8 cellular contexts compared by ENCODE assay signal in genomic region chr19:43618921-43619261, GRCh38. TPM values are rescaled to one million over a fixed set of nuclear protein-coding genes. Genes with fewer than 3 reads are reported as not detected.
DNase-seq lines count a peak whose midpoint lies in the region; ATAC-seq, FAIRE-seq and TF ChIP-seq lines count a peak whose summit lies in the region.

No MANE protein-coding gene starts in this region.

- under 1% methylated on average over 14 of the region's 14 CpGs for WGBS in K562 (ENCODE audit: insufficient coverage, low coverage, missing lambda C conversion rate)

- ATAC-seq in GM19455 (IDR thresholded peaks at IDR 0.05; ENCODE audit: unreplicated experiment) (peak; percentile 41), K562 (peak; percentile 62)

- DNase-seq in COR-L47 (lab: John Stamatoyannopoulos, UW) = peak; percentile 78
- DNase-seq in HTR-8/SVneo (ENCODE audit: insufficient read length, low spot score) = peak; percentile 60
- DNase-seq in RKO (ENCODE audit: low spot score) = peak; percentile 43
- peak in 2 of 4 experiments; percentile 61 to 77 for DNase-seq in K562 (ENCODE audit: extremely low read depth in 1 of 4, low spot score in 3 of 4)
- no peak for DNase-seq in keratinocyte (ENCODE audit: low read depth, low spot score)
- peak; percentile 48 for DNase-seq in stimulated activated CD4-positive, alpha-beta T cell treated with anti-CD3 and anti-CD28 coated beads, Interleukin-4, amount 100 ng/mL, for 1 hour
- DNase-seq in retina = no peak

- H3K79me2 ChIP-seq in K562 (ENCODE audit: control insufficient read depth, insufficient read depth, low read length) (peaks cover 49% of the 10 kb centered on the region), keratinocyte (ENCODE audit: control insufficient read depth, insufficient read depth, low read length) (peaks cover 15% of the 10 kb centered on the region)

- TSS peak; percentile 85 for BruUV-seq in K562 (replicated peaks; lab: Mats Ljungman, UMichigan)

- TF ChIP-seq RAD21 in K562 (CRISPR knock-in tag; conservative IDR thresholded peaks at IDR 0.05 in 1 of 2, IDR thresholded peaks at IDR 0.05 in 1 of 2) = no peak

- H3K36me3 ChIP-seq in K562 (ENCODE audit: control insufficient read depth, insufficient read depth, low read length) (peaks cover 6% of the 10 kb centered on the region; the same call in 2 of the 3 replicates), keratinocyte (ENCODE audit: control insufficient read depth in 2 of 2, extremely low read depth in 1 of 2, insufficient read depth in 2 of 2, low read length in 2 of 2) (peaks cover 0 to 4% of the 10 kb centered on the region in 2 experiments)

- H3K4me2 ChIP-seq in K562 (ENCODE audit: insufficient read depth, low read length) = peak overlapping the region; percentile 100
- peak overlapping the region; percentile 86 for H3K4me2 ChIP-seq in keratinocyte (ENCODE audit: control insufficient read depth, extremely low read depth, insufficient read depth, low read depth, low read length)

- in situ Hi-C loops in K562 (cut with MboI) = no loop called here

- TF ChIP-seq CTCF in K562 (IDR thresholded peaks at IDR 0.05 in 2 of 3, conservative IDR thresholded peaks at IDR 0.05 in 1 of 3; ENCODE audit: insufficient read depth in 2 of 3, low read depth in 1 of 3, low read length in 3 of 3) = no peak
- no peak for TF ChIP-seq CTCF in keratinocyte (optimal IDR thresholded peaks at IDR 0.05 in 1 of 3, IDR thresholded peaks at IDR 0.05 in 1 of 3, conservative IDR thresholded peaks at IDR 0.05 in 1 of 3; ENCODE audit: extremely low read depth in 1 of 3, insufficient read depth in 2 of 3, low read length in 3 of 3)

- H3K9ac ChIP-seq in K562 (ENCODE audit: insufficient read depth in 1 of 2, low read depth in 2 of 2, low read length in 2 of 2) (peak overlapping the region; percentile 94 to 98), keratinocyte (ENCODE audit: control insufficient read depth, extremely low read depth, insufficient read depth, low read length) (peak overlapping the region; percentile 67)

- peak overlapping the region; percentile 57 for H3K4me3 ChIP-seq in K562
- H3K4me3 ChIP-seq in keratinocyte (ENCODE audit: control insufficient read depth in 2 of 3, extremely low read depth in 1 of 3, insufficient read depth in 2 of 3, low read depth in 1 of 3, low read length in 3 of 3) = peak overlapping the region; percentile 54 to 69 (median 54)

- dilution Hi-C loops in keratinocyte (cut with MboI; ENCODE audit: extremely low pct_ligation_motif_present, low sequenced_read_pairs) = no loop called here

- POLR2A ChIA-PET in K562 (lab: Yijun Ruan, JAX) = interaction anchor here (0.6 to 6.0 kb wide), 3 partner anchors 14 to 94 kb away, joined by 3 to 35 read pairs (median 3); partner anchors contain the start of gene IRGQ

- H3K9me3 ChIP-seq in K562 (replicated peaks; ENCODE audit: control insufficient read depth, insufficient read depth, low read depth, low read length) = no peaks in the 10 kb centered on the region
- no peaks in the 10 kb centered on the region for H3K9me3 ChIP-seq in keratinocyte (ENCODE audit: control insufficient read depth, low read depth, low read length)

- H3K27me3 ChIP-seq in K562 (ENCODE audit: control insufficient read depth in 2 of 2, insufficient read depth in 2 of 2, low read length in 2 of 2) = no peaks in the 10 kb centered on the region
- no peaks in the 10 kb centered on the region for H3K27me3 ChIP-seq in keratinocyte (ENCODE audit: control insufficient read depth, extremely low read depth, insufficient read depth, low read length)

- intact Hi-C loops in K562 (cut with micrococcal nuclease) = no loop called here

- H3K27ac ChIP-seq in K562 (ENCODE audit: extremely low read depth, low read depth, low read length) (peak overlapping the region; percentile 99), keratinocyte (ENCODE audit: control insufficient read depth, insufficient read depth, low read length) (peak overlapping the region; percentile 63)

- TF ChIP-seq POLR2A in K562 (conservative IDR thresholded peaks at IDR 0.05) = no peak

- peaks cover 41 to 64% of the 10 kb centered on the region in 2 experiments for H3K4me1 ChIP-seq in K562 (replicated peaks in 1 of 2; ENCODE audit: control insufficient read depth in 2 of 2, insufficient read depth in 2 of 2, low read length in 2 of 2)
- H3K4me1 ChIP-seq in keratinocyte (ENCODE audit: control insufficient read depth, extremely low read depth, insufficient read depth, low read length) = peaks cover 16% of the 10 kb centered on the region

- FAIRE-seq in HTR-8/SVneo (lab: Jason Lieb, UNC) (peak; percentile 33), K562 (lab: Jason Lieb, UNC) (peak; percentile 89), keratinocyte (lab: Jason Lieb, UNC) (peak; percentile 34)

- no peak for TF ChIP-seq EP300 in K562 (IDR thresholded peaks at IDR 0.05; ENCODE audit: low read length)

- H2AFZ ChIP-seq in K562 (ENCODE audit: low read depth, low read length) = peak overlapping the region; percentile 100
- peak overlapping the region; percentile 67 for H2AFZ ChIP-seq in keratinocyte (ENCODE audit: control insufficient read depth, low read length)

- no peaks in the 10 kb centered on the region for H3K9me1 ChIP-seq in K562 (ENCODE audit: control insufficient read depth, insufficient read depth, low read length)
- no peaks in the 10 kb centered on the region for H3K9me1 ChIP-seq in keratinocyte (ENCODE audit: control insufficient read depth, extremely low read depth, insufficient read depth, low read length)

- CTCF ChIA-PET in K562 (lab: Yijun Ruan, JAX; ENCODE audit: low intra/inter-chr PET ratio) = no interaction called here

- H4K20me1 ChIP-seq in K562 (replicated peaks; ENCODE audit: control insufficient read depth, insufficient read depth, low read length) (no peaks in the 10 kb centered on the region), keratinocyte (ENCODE audit: control insufficient read depth, extremely low read depth, insufficient read depth, low read length) (no peaks in the 10 kb centered on the region)

RNA-seq across cellular contexts. Expression of gene ZNF428, which starts 0.5 kb away (rescaled TPM):
- total RNA-seq in K562 (2011; cell fraction: chromatin; rRNA removed; ENCODE audit: low replicate concordance) = 6.3 and 13.9 TPM in 2 replicates
- 8.6 and 12.7 TPM in 2 replicates for total RNA-seq in K562 (2011; cell fraction: nucleolus; rRNA removed)
- 10.1 and 10.3 TPM in 2 replicates for total RNA-seq in K562 (2011; cell fraction: nucleoplasm; rRNA removed)
- total RNA-seq in K562 (2014; rRNA removed) (85.7 and 86.9 TPM in 2 replicates), K562 (2014; rRNA removed; fragmentation: Illumina TruSeq; extraction: Trizol) (8.4 and 8.8 TPM in 2 replicates), K562 (2015; rRNA removed; fragmentation: Illumina TruSeq; extraction: Trizol) (27.5 and 30.4 TPM in 2 replicates), K562 (2021) (42.2 and 49.2 TPM in 2 replicates)
- polyA plus RNA-seq in K562 (2011; rRNA removed) (14.9 and 15.9 TPM in 2 replicates), K562 (2014; fragmentation: Illumina TruSeq; extraction: Trizol) (14.9 and 19.1 TPM in 2 replicates), K562 (2014; fragmentation: Nextera tagmentation; extraction: Ambion mirVana) (under 1 TPM; 0.15 to 0.23 TPM), K562 (2014; rRNA removed) (68.7 and 75.7 TPM in 2 replicates), keratinocyte (13.9 to 15.8 TPM (median 15.0 TPM) in 3 replicates)
- polyA plus RNA-seq in K562 (2011; cell fraction: cytosol; rRNA removed) = 17.8 and 32.7 TPM in 2 replicates
- 14.2 and 15.7 TPM in 2 replicates for polyA plus RNA-seq in K562 (2011; cell fraction: nucleus; rRNA removed)
- 41.0 and 43.7 TPM in 2 replicates for polyA plus RNA-seq in K562 (2012)
- 2.5 and 3.4 TPM in 2 replicates for polyA minus RNA-seq in K562 (2011; rRNA and poly(A)+ RNA removed)
- polyA minus RNA-seq in K562 (2011; cell fraction: cytosol; rRNA and poly(A)+ RNA removed) = 4.3 and 6.7 TPM in 2 replicates
- polyA minus RNA-seq in K562 (2011; cell fraction: nucleus; rRNA and poly(A)+ RNA removed) = 4.3 and 6.9 TPM in 2 replicates
- polyA plus RNA-seq in keratinocyte (2011; ENCODE audit: low read depth) = 1.5 TPM
- polyA plus RNA-seq in keratinocyte (2011; cell fraction: cytosol; rRNA removed) = 8.3 and 21.5 TPM in 2 replicates
- 10.7 and 14.3 TPM in 2 replicates for polyA plus RNA-seq in keratinocyte (2011; cell fraction: nucleus; rRNA removed)
- 6.5 and 26.5 TPM in 2 replicates for polyA plus RNA-seq in keratinocyte (2012; ENCODE audit: low replicate concordance)
- 1.2 to 7.4 TPM (median 4.7 TPM) in 3 replicates for polyA minus RNA-seq in keratinocyte
- polyA minus RNA-seq in keratinocyte (2011; cell fraction: cytosol; rRNA and poly(A)+ RNA removed) = 9.4 TPM
- 2.1 and 6.4 TPM in 2 replicates for polyA minus RNA-seq in keratinocyte (2011; cell fraction: nucleus; rRNA and poly(A)+ RNA removed)

RNA-seq across cellular contexts. Expression of gene SRRM5, which starts 7.0 kb away (rescaled TPM):
- 1.0 and 1.2 TPM in 2 replicates for total RNA-seq in K562 (2011; cell fraction: chromatin; rRNA removed; ENCODE audit: low replicate concordance)
- 0.33 TPM in 1 of 2 replicates, not detected in the other for total RNA-seq in K562 (2011; cell fraction: nucleolus; rRNA removed)
- total RNA-seq in K562 (2011; cell fraction: nucleoplasm; rRNA removed) = 0.23 and 0.29 TPM in 2 replicates
- total RNA-seq in K562 (2014; rRNA removed) = 0.08 and 0.09 TPM in 2 replicates
- total RNA-seq in K562 (2014; rRNA removed; fragmentation: Illumina TruSeq; extraction: Trizol) = 0.13 and 0.25 TPM in 2 replicates
- total RNA-seq in K562 (2015; rRNA removed; fragmentation: Illumina TruSeq; extraction: Trizol) = 0.08 and 0.18 TPM in 2 replicates
- 0.11 and 0.18 TPM in 2 replicates for total RNA-seq in K562 (2021)
- polyA plus RNA-seq in K562 (2011; rRNA removed) = 0.10 and 0.18 TPM in 2 replicates
- 0.01 and 0.03 TPM in 2 replicates for polyA plus RNA-seq in K562 (2011; cell fraction: cytosol; rRNA removed)
- polyA plus RNA-seq in K562 (2011; cell fraction: nucleus; rRNA removed) = 0.29 and 0.67 TPM in 2 replicates
- polyA plus RNA-seq in K562 (2012) = 0.26 and 0.37 TPM in 2 replicates
- 0.43 and 0.45 TPM in 2 replicates for polyA plus RNA-seq in K562 (2014; fragmentation: Illumina TruSeq; extraction: Trizol)
- not detected for polyA plus RNA-seq in K562 (2014; fragmentation: Nextera tagmentation; extraction: Ambion mirVana)
- 0.25 and 0.36 TPM in 2 replicates for polyA plus RNA-seq in K562 (2014; rRNA removed)
- polyA minus RNA-seq in K562 (2011; rRNA and poly(A)+ RNA removed) = 0.12 TPM in 1 of 2 replicates, not detected in the other
- polyA minus RNA-seq in K562 (2011; cell fraction: cytosol; rRNA and poly(A)+ RNA removed) = not detected in 2 replicates
- polyA minus RNA-seq in K562 (2011; cell fraction: nucleus; rRNA and poly(A)+ RNA removed) = 0.22 TPM in 1 of 2 replicates, not detected in the other
- polyA plus RNA-seq in keratinocyte = 0.02 to 0.03 TPM (median 0.03 TPM) in 3 replicates
- 0.29 TPM for polyA plus RNA-seq in keratinocyte (2011; ENCODE audit: low read depth)
- polyA plus RNA-seq in keratinocyte (2011; cell fraction: cytosol; rRNA removed) = 0.04 TPM in 1 of 2 replicates, not detected in the other
- polyA plus RNA-seq in keratinocyte (2011; cell fraction: nucleus; rRNA removed) = 0.31 and 0.53 TPM in 2 replicates
- polyA plus RNA-seq in keratinocyte (2012; ENCODE audit: low replicate concordance) = 0.21 and 0.41 TPM in 2 replicates
- not detected in 3 replicates for polyA minus RNA-seq in keratinocyte
- polyA minus RNA-seq in keratinocyte (2011; cell fraction: cytosol; rRNA and poly(A)+ RNA removed) = not detected
- polyA minus RNA-seq in keratinocyte (2011; cell fraction: nucleus; rRNA and poly(A)+ RNA removed) = not detected in 2 replicates

RNA-seq across cellular contexts. Expression of gene CADM4, which starts 20.8 kb away (rescaled TPM):
- 2.0 and 2.5 TPM in 2 replicates for total RNA-seq in K562 (2011; cell fraction: chromatin; rRNA removed; ENCODE audit: low replicate concordance)
- total RNA-seq in K562 (2011; cell fraction: nucleolus; rRNA removed) = 2.6 and 7.0 TPM in 2 replicates
- total RNA-seq in K562 (2011; cell fraction: nucleoplasm; rRNA removed) = 0.99 and 4.5 TPM in 2 replicates
- total RNA-seq in K562 (2014; rRNA removed) (1.8 and 2.5 TPM in 2 replicates), K562 (2014; rRNA removed; fragmentation: Illumina TruSeq; extraction: Trizol) (0.61 and 0.87 TPM in 2 replicates), K562 (2015; rRNA removed; fragmentation: Illumina TruSeq; extraction: Trizol) (0.72 and 1.2 TPM in 2 replicates), K562 (2021) (1.9 and 2.3 TPM in 2 replicates)
- polyA plus RNA-seq in K562 (2011; rRNA removed) (1.4 and 2.1 TPM in 2 replicates), K562 (2014; fragmentation: Illumina TruSeq; extraction: Trizol) (1.3 and 2.2 TPM in 2 replicates), K562 (2014; fragmentation: Nextera tagmentation; extraction: Ambion mirVana) (under 1 TPM; 0.03 to 0.13 TPM), K562 (2014; rRNA removed) (1.7 and 4.6 TPM in 2 replicates), keratinocyte (3.0 to 4.4 TPM (median 4.3 TPM) in 3 replicates)
- polyA plus RNA-seq in K562 (2011; cell fraction: cytosol; rRNA removed) = 1.9 and 3.5 TPM in 2 replicates
- polyA plus RNA-seq in K562 (2011; cell fraction: nucleus; rRNA removed) = 1.1 and 2.4 TPM in 2 replicates
- 2.1 and 2.5 TPM in 2 replicates for polyA plus RNA-seq in K562 (2012)
- 0.30 and 0.32 TPM in 2 replicates for polyA minus RNA-seq in K562 (2011; rRNA and poly(A)+ RNA removed)
- 0.86 and 1.5 TPM in 2 replicates for polyA minus RNA-seq in K562 (2011; cell fraction: cytosol; rRNA and poly(A)+ RNA removed)
- 0.54 and 0.89 TPM in 2 replicates for polyA minus RNA-seq in K562 (2011; cell fraction: nucleus; rRNA and poly(A)+ RNA removed)
- polyA plus RNA-seq in keratinocyte (2011; ENCODE audit: low read depth) = 10.5 TPM
- 1.3 and 2.7 TPM in 2 replicates for polyA plus RNA-seq in keratinocyte (2011; cell fraction: cytosol; rRNA removed)
- polyA plus RNA-seq in keratinocyte (2011; cell fraction: nucleus; rRNA removed) = 5.0 and 5.6 TPM in 2 replicates
- polyA plus RNA-seq in keratinocyte (2012; ENCODE audit: low replicate concordance) = 8.5 and 11.1 TPM in 2 replicates
- polyA minus RNA-seq in keratinocyte = 2.4 to 4.1 TPM (median 2.8 TPM) in 3 replicates
- 2.3 TPM for polyA minus RNA-seq in keratinocyte (2011; cell fraction: cytosol; rRNA and poly(A)+ RNA removed)
- polyA minus RNA-seq in keratinocyte (2011; cell fraction: nucleus; rRNA and poly(A)+ RNA removed) = 4.1 and 4.6 TPM in 2 replicates

RNA-seq across cellular contexts. Expression of gene ZNF576, which starts 22.5 kb away (rescaled TPM):
- 16.8 and 39.5 TPM in 2 replicates for total RNA-seq in K562 (2011; cell fraction: chromatin; rRNA removed; ENCODE audit: low replicate concordance)
- total RNA-seq in K562 (2011; cell fraction: nucleolus; rRNA removed) = 33.8 and 38.9 TPM in 2 replicates
- total RNA-seq in K562 (2011; cell fraction: nucleoplasm; rRNA removed) = 35.0 and 41.2 TPM in 2 replicates
- 7.1 and 16.2 TPM in 2 replicates for total RNA-seq in K562 (2014; rRNA removed)
- total RNA-seq in K562 (2014; rRNA removed; fragmentation: Illumina TruSeq; extraction: Trizol) = 5.6 and 6.8 TPM in 2 replicates
- total RNA-seq in K562 (2015; rRNA removed; fragmentation: Illumina TruSeq; extraction: Trizol) = 8.8 and 9.9 TPM in 2 replicates
- total RNA-seq in K562 (2021) = 14.2 and 18.2 TPM in 2 replicates
- 7.3 and 9.7 TPM in 2 replicates for polyA plus RNA-seq in K562 (2011; rRNA removed)
- 14.2 and 34.8 TPM in 2 replicates for polyA plus RNA-seq in K562 (2011; cell fraction: cytosol; rRNA removed)
- 10.6 and 13.3 TPM in 2 replicates for polyA plus RNA-seq in K562 (2011; cell fraction: nucleus; rRNA removed)
- 12.8 and 12.9 TPM in 2 replicates for polyA plus RNA-seq in K562 (2012)
- 12.5 and 12.7 TPM in 2 replicates for polyA plus RNA-seq in K562 (2014; fragmentation: Illumina TruSeq; extraction: Trizol)
- 10 to 100 TPM; 12.2 to 18.2 TPM for polyA plus RNA-seq in K562 (2014; fragmentation: Nextera tagmentation; extraction: Ambion mirVana)
- polyA plus RNA-seq in K562 (2014; rRNA removed) = 12.8 and 17.4 TPM in 2 replicates
- polyA minus RNA-seq in K562 (2011; rRNA and poly(A)+ RNA removed) = 6.4 and 8.1 TPM in 2 replicates
- polyA minus RNA-seq in K562 (2011; cell fraction: cytosol; rRNA and poly(A)+ RNA removed) = 5.5 and 6.7 TPM in 2 replicates
- 12.8 and 16.1 TPM in 2 replicates for polyA minus RNA-seq in K562 (2011; cell fraction: nucleus; rRNA and poly(A)+ RNA removed)
- 6.4 to 10.6 TPM (median 8.3 TPM) in 3 replicates for polyA plus RNA-seq in keratinocyte
- 5.2 TPM for polyA plus RNA-seq in keratinocyte (2011; ENCODE audit: low read depth)
- 8.0 and 13.6 TPM in 2 replicates for polyA plus RNA-seq in keratinocyte (2011; cell fraction: cytosol; rRNA removed)
- 5.0 and 8.7 TPM in 2 replicates for polyA plus RNA-seq in keratinocyte (2011; cell fraction: nucleus; rRNA removed)
- 8.5 and 11.8 TPM in 2 replicates for polyA plus RNA-seq in keratinocyte (2012; ENCODE audit: low replicate concordance)
- 4.3 to 7.6 TPM (median 5.7 TPM) in 3 replicates for polyA minus RNA-seq in keratinocyte
- polyA minus RNA-seq in keratinocyte (2011; cell fraction: cytosol; rRNA and poly(A)+ RNA removed) = 4.2 TPM
- polyA minus RNA-seq in keratinocyte (2011; cell fraction: nucleus; rRNA and poly(A)+ RNA removed) = 3.9 and 4.9 TPM in 2 replicates

RNA-seq across cellular contexts. Expression of gene IRGQ, which starts 23.0 kb away (rescaled TPM):
- total RNA-seq in K562 (2011; cell fraction: chromatin; rRNA removed; ENCODE audit: low replicate concordance) = 18.5 and 25.1 TPM in 2 replicates
- 14.3 and 16.3 TPM in 2 replicates for total RNA-seq in K562 (2011; cell fraction: nucleolus; rRNA removed)
- total RNA-seq in K562 (2011; cell fraction: nucleoplasm; rRNA removed) = 23.6 and 35.4 TPM in 2 replicates
- total RNA-seq in K562 (2014; rRNA removed) (5.3 and 7.3 TPM in 2 replicates), K562 (2014; rRNA removed; fragmentation: Illumina TruSeq; extraction: Trizol) (8.8 and 9.6 TPM in 2 replicates), K562 (2015; rRNA removed; fragmentation: Illumina TruSeq; extraction: Trizol) (7.8 and 7.9 TPM in 2 replicates), K562 (2021) (16.8 and 19.2 TPM in 2 replicates)
- polyA plus RNA-seq in K562 (2011; rRNA removed) (8.3 and 11.2 TPM in 2 replicates), K562 (2014; fragmentation: Illumina TruSeq; extraction: Trizol) (3.4 and 5.1 TPM in 2 replicates), K562 (2014; fragmentation: Nextera tagmentation; extraction: Ambion mirVana) (10 to 100 TPM in 1 of 2 experiments, 1 to 10 TPM in 1; 3.5 to 11.2 TPM), K562 (2014; rRNA removed) (6.2 and 6.6 TPM in 2 replicates), keratinocyte (12.9 to 18.0 TPM (median 13.3 TPM) in 3 replicates)
- polyA plus RNA-seq in K562 (2011; cell fraction: cytosol; rRNA removed) = 6.4 and 14.2 TPM in 2 replicates
- polyA plus RNA-seq in K562 (2011; cell fraction: nucleus; rRNA removed) = 7.0 and 10.7 TPM in 2 replicates
- polyA plus RNA-seq in K562 (2012) = 2.1 and 2.5 TPM in 2 replicates
- 13.0 and 15.6 TPM in 2 replicates for polyA minus RNA-seq in K562 (2011; rRNA and poly(A)+ RNA removed)
- polyA minus RNA-seq in K562 (2011; cell fraction: cytosol; rRNA and poly(A)+ RNA removed) = 8.6 and 11.0 TPM in 2 replicates
- 2.2 and 3.3 TPM in 2 replicates for polyA minus RNA-seq in K562 (2011; cell fraction: nucleus; rRNA and poly(A)+ RNA removed)
- 7.3 TPM for polyA plus RNA-seq in keratinocyte (2011; ENCODE audit: low read depth)
- polyA plus RNA-seq in keratinocyte (2011; cell fraction: cytosol; rRNA removed) = 10.2 and 15.9 TPM in 2 replicates
- polyA plus RNA-seq in keratinocyte (2011; cell fraction: nucleus; rRNA removed) = 43.7 and 47.2 TPM in 2 replicates
- 6.5 and 9.7 TPM in 2 replicates for polyA plus RNA-seq in keratinocyte (2012; ENCODE audit: low replicate concordance)
- polyA minus RNA-seq in keratinocyte = 19.3 to 25.6 TPM (median 19.6 TPM) in 3 replicates
- polyA minus RNA-seq in keratinocyte (2011; cell fraction: cytosol; rRNA and poly(A)+ RNA removed) = 12.9 TPM
- polyA minus RNA-seq in keratinocyte (2011; cell fraction: nucleus; rRNA and poly(A)+ RNA removed) = 20.4 and 33.0 TPM in 2 replicates

Comparison
In these comparisons a context has a peak if more than half of its experiments do, and no peak if none do; other contexts are left out.
1. DNase-seq: peak in COR-L47 (single experiment), HTR-8/SVneo (single experiment), RKO (single experiment) and stimulated activated CD4-positive, alpha-beta T cell treated with anti-CD3 and anti-CD28 coated beads, Interleukin-4, amount 100 ng/mL, for 1 hour (single experiment); none in keratinocyte (single experiment) and retina (single experiment).